8 cellular contexts compared by ENCODE assay signal in the genomic region with DNA sequence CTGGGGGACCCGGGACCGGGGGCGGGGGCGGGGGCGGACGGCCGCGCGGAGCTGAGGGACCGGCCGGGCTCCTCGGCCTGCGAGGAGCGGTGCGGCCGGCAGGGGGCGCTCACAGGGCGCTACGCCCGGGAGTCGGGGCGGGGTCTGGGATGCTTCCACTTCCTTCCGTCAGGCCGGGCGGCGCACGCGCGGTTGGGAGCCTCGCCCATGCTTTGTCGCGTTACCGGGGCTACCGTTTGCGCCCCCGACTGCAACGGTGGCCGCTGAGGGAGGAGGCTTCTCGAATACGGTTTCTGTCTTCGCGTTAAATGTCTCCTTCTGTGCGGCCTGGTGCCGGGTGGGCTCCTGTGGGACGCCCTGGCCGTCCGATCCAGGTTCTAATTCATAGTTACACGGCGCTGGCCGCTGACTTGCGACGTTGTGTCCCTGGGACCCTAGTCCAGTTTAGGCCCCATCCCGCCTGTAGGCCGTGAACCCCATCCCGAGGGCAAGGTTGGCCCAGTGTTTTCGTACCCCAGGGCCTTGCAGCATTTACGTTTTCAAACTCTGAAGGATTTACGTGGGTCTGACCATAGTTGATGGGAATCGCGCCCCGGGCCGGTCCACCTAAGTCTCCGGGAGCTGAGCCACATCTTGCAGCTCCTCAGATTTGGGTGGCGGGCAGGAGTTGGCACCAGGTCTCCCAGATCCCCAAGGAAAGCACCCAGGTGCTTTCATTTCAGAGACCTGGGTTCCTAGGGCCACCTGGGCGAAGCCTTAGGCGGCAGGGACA. TPM values are rescaled to one million over a fixed set of nuclear protein-coding genes. Genes with fewer than 3 reads are reported as not detected.
A peak's percentile ranks its signal among the peaks of the same experiment; 100 is the strongest.
DNase-seq lines count a peak whose midpoint lies in the region; TF ChIP-seq lines count a peak whose summit lies in the region.

No MANE protein-coding gene starts in this region.

- H3K4me1 ChIP-seq in HUES48 (ENCODE audit: control insufficient read depth, insufficient read depth, low read length) = peaks cover 16% of the 10 kb centered on the region
- H3K4me1 ChIP-seq in OCI-LY3 (ENCODE audit: low read length) = peaks cover 52% of the 10 kb centered on the region
- no peaks in the 10 kb centered on the region for H3K4me1 ChIP-seq in esophagus (ENCODE audit: control insufficient read depth in 2 of 2, insufficient read depth in 2 of 2, low read length in 1 of 2)
- H3K4me1 ChIP-seq in muscle layer of colon (ENCODE audit: insufficient read depth, low read length) = peaks cover 4% of the 10 kb centered on the region

- H3K9ac ChIP-seq in HUES48 (ENCODE audit: low read depth, low read length) = peak overlapping the region; percentile 66
- H3K9ac ChIP-seq in OCI-LY3 (ENCODE audit: low read length) = peak overlapping the region; percentile 100
- peak overlapping the region; percentile 41 for H3K9ac ChIP-seq in muscle layer of colon (ENCODE audit: low read length)

- peak; percentile 91 for DNase-seq in COLO668 (lab: John Stamatoyannopoulos, UW; ENCODE audit: unreplicated experiment)
- peak; percentile 81 for DNase-seq in GM20000 (ENCODE audit: low spot score)
- DNase-seq in activated T-cell treated with anti-CD3 and anti-CD28 coated beads, Interleukin-2, amount 50 U/mL, for 24 hours = peak; percentile 90
- DNase-seq in stimulated activated CD8-positive, alpha-beta memory T cell treated with anti-CD3 and anti-CD28 coated beads, Interleukin-4, amount 100 ng/mL, for 48 hours = peak; percentile 89

- peak; percentile 8 for TF ChIP-seq CTCF in GM20000 (IDR thresholded peaks at IDR 0.05; ENCODE audit: extremely low read depth, missing control alignments)
- TF ChIP-seq CTCF in OCI-LY3 (IDR thresholded peaks at IDR 0.05; ENCODE audit: low read depth, low read length) = peak; percentile 54

- peak overlapping the region; percentile 89 for H3K4me3 ChIP-seq in HUES48 (ENCODE audit: low read depth, low read length)
- peak overlapping the region; percentile 100 for H3K4me3 ChIP-seq in OCI-LY3 (ENCODE audit: low read length)
- H3K4me3 ChIP-seq in esophagus (ENCODE audit: low read depth in 1 of 2, low read length in 2 of 2) = peak overlapping the region; percentile 62 to 83
- peak overlapping the region; percentile 34 to 71 for H3K4me3 ChIP-seq in muscle layer of colon (ENCODE audit: low read depth in 1 of 2, low read length in 2 of 2)

- H3K27me3 ChIP-seq in HUES48 (ENCODE audit: control insufficient read depth, insufficient read depth, low read length) (peaks cover 20% of the 10 kb centered on the region), OCI-LY3 (ENCODE audit: low read depth, low read length) (no peaks in the 10 kb centered on the region), esophagus (ENCODE audit: control insufficient read depth in 1 of 2, insufficient read depth in 2 of 2, low read length in 2 of 2) (no peaks in the 10 kb centered on the region), muscle layer of colon (ENCODE audit: control insufficient read depth in 1 of 2, insufficient read depth in 2 of 2, low read length in 2 of 2) (no peaks in the 10 kb centered on the region)

- peaks cover 26% of the 10 kb centered on the region for H3K27me3 Mint-ChIP-seq in activated T-cell treated with anti-CD3 and anti-CD28 coated beads, Interleukin-2, amount 50 U/mL, for 24 hours

- H3K4me3 Mint-ChIP-seq in activated T-cell treated with anti-CD3 and anti-CD28 coated beads, Interleukin-2, amount 50 U/mL, for 24 hours = peak overlapping the region; percentile 91

- peak overlapping the region; percentile 82 for H3K4me2 ChIP-seq in OCI-LY3 (ENCODE audit: low read length)

- 0 to 34% methylated on average over 34 to 66 of the region's 66 CpGs for WGBS in esophagus, 2 donors

- no peaks in the 10 kb centered on the region for H3K9me3 Mint-ChIP-seq in activated T-cell treated with anti-CD3 and anti-CD28 coated beads, Interleukin-2, amount 50 U/mL, for 24 hours

- peaks cover 40% of the 10 kb centered on the region for H3K36me3 Mint-ChIP-seq in activated T-cell treated with anti-CD3 and anti-CD28 coated beads, Interleukin-2, amount 50 U/mL, for 24 hours (ENCODE audit: low read depth)

- peaks cover 35% of the 10 kb centered on the region for H3K79me2 ChIP-seq in OCI-LY3 (ENCODE audit: low read length)

- peak overlapping the region; percentile 97 for H3K27ac Mint-ChIP-seq in activated T-cell treated with anti-CD3 and anti-CD28 coated beads, Interleukin-2, amount 50 U/mL, for 24 hours

- no peaks in the 10 kb centered on the region for H4K20me1 ChIP-seq in OCI-LY3 (ENCODE audit: insufficient read depth, low read length)

- no peak overlapping the region for H2AFZ ChIP-seq in OCI-LY3 (ENCODE audit: low read depth, low read length)

- H3K27ac ChIP-seq in HUES48 (ENCODE audit: low read depth, low read length) (peak overlapping the region; percentile 82), OCI-LY3 (ENCODE audit: low read length) (peak overlapping the region; percentile 98), esophagus (ENCODE audit: low read depth in 2 of 2, low read length in 1 of 2) (peak overlapping the region; percentile 85 to 93), muscle layer of colon (ENCODE audit: low read depth, low read length) (peak overlapping the region; percentile 74)

- peaks cover 49% of the 10 kb centered on the region for H3K4me1 Mint-ChIP-seq in activated T-cell treated with anti-CD3 and anti-CD28 coated beads, Interleukin-2, amount 50 U/mL, for 24 hours (ENCODE audit: low read depth)

- H3K9me3 ChIP-seq in HUES48 (ENCODE audit: control insufficient read depth, insufficient read depth, low read length) (no peaks in the 10 kb centered on the region), OCI-LY3 (ENCODE audit: insufficient read depth, low read length) (no peaks in the 10 kb centered on the region), esophagus (ENCODE audit: control insufficient read depth in 2 of 2, insufficient read depth in 1 of 2, low read depth in 1 of 2, low read length in 1 of 2) (no peaks in the 10 kb centered on the region), muscle layer of colon (ENCODE audit: low read length) (no peaks in the 10 kb centered on the region)

- H3K36me3 ChIP-seq in HUES48 (ENCODE audit: control insufficient read depth, insufficient read depth, low read length) = peaks cover 30% of the 10 kb centered on the region
- H3K36me3 ChIP-seq in OCI-LY3 (replicated peaks; ENCODE audit: low read depth, low read length) = peaks cover 28% of the 10 kb centered on the region
- peaks cover 0 to 4% of the 10 kb centered on the region in 2 donors for H3K36me3 ChIP-seq in esophagus (ENCODE audit: control insufficient read depth in 2 of 2, insufficient read depth in 2 of 2, low read length in 1 of 2)
- H3K36me3 ChIP-seq in muscle layer of colon (ENCODE audit: insufficient read depth, low read length) = peaks cover 6% of the 10 kb centered on the region

RNA-seq across cellular contexts. Expression of a gene that starts 0.5 kb away (rescaled TPM):
- 10 to 100 TPM; 14.5 to 29.9 TPM for polyA plus RNA-seq in esophagus

Comparison
In these comparisons a context has a peak if more than half of its experiments do, and no peak if none do; other contexts are left out.
1. Peak in every context shown above with its lines: DNase-seq, H3K4me3 ChIP-seq and H3K27ac ChIP-seq.
2. H3K9ac ChIP-seq: peak in every context shown above with its lines; median percentile 100 in OCI-LY3; 66 in HUES48; 41 in muscle layer of colon.